In genomic region chr20:56945057-56945456, GRCh38 we compare ENCODE assay signal across 22 cellular contexts.
DNase-seq lines count a peak whose midpoint lies in the region; ATAC-seq and TF ChIP-seq lines count a peak whose summit lies in the region.
"Had no signal": no experiment of that assay in that cellular context is flagged by ENCODE, and none has a peak within 500 bp of the region (broad histone marks: within the 10 kb centered on the region; RNA-seq: fewer than 3 reads in every experiment).

No MANE protein-coding gene starts in this region.

- no peaks in the 10 kb centered on the region for H3K9me3 Mint-ChIP-seq in chondrocyte (ENCODE audit: low read depth)
- no peaks in the 10 kb centered on the region for H3K9me3 Mint-ChIP-seq in neural crest cell
- H3K9me3 Mint-ChIP-seq: activated B cell treated with CpG ODN at 0.5 μM for 24 hours, nephron progenitor cell had no signal

- no peaks in the 10 kb centered on the region for H3K36me3 Mint-ChIP-seq in chondrocyte (ENCODE audit: low read depth)
- H3K36me3 Mint-ChIP-seq in neural crest cell (ENCODE audit: low read depth): no peaks in the 10 kb centered on the region
- H3K36me3 Mint-ChIP-seq: IgD-negative memory B cell had no signal

- H3K27ac Mint-ChIP-seq in chondrocyte (ENCODE audit: unreplicated experiment) (no peak overlapping the region), neural crest cell (ENCODE audit: unreplicated experiment) (peak overlapping the region; percentile 74)
- H3K27ac Mint-ChIP-seq: activated B cell treated with CpG ODN at 0.5 μM for 24 hours, B cell, IgD-negative memory B cell, nephron progenitor cell had no signal

- H3K4me3 Mint-ChIP-seq in chondrocyte (ENCODE audit: unreplicated experiment) (no peak overlapping the region), neural crest cell (no peak overlapping the region)
- H3K4me3 Mint-ChIP-seq: activated B cell treated with CpG ODN at 0.5 μM for 24 hours, B cell, nephron progenitor cell had no signal

- H3K27me3 Mint-ChIP-seq in chondrocyte (ENCODE audit: low read depth) (peaks cover 13% of the 10 kb centered on the region), neural crest cell (ENCODE audit: low read depth) (peaks cover 88% of the 10 kb centered on the region)

- H3K4me1 Mint-ChIP-seq in chondrocyte (ENCODE audit: low read depth) (peaks cover 3% of the 10 kb centered on the region), neural crest cell (peaks cover 13% of the 10 kb centered on the region)
- H3K4me1 Mint-ChIP-seq: activated B cell treated with CpG ODN at 0.5 μM for 24 hours, B cell, IgD-negative memory B cell had no signal

- ATAC-seq in HG03045 (IDR thresholded peaks at IDR 0.05; ENCODE audit: unreplicated experiment) (no peak), HG03457 (IDR thresholded peaks at IDR 0.05; ENCODE audit: unreplicated experiment) (no peak)
- ATAC-seq: left lung; stimulated activated naive CD8-positive, alpha-beta T cell treated with anti-CD3 and anti-CD28 coated beads, Interleukin-15, Interleukin-2, amounts not matched to agents 100 U/mL and 50 U/mL, for 24 hours had no signal

- peak; percentile 10 for DNase-seq in EH (ENCODE audit: low read depth)
- DNase-seq in NOMO-1 treated with DMSO at 0.1 percent for 48 hours (lab: John Stamatoyannopoulos, UW; ENCODE audit: unreplicated experiment): peak; percentile 33
- no peak for DNase-seq in chondrocyte (ENCODE audit: low spot score)
- no peak for DNase-seq in neural crest cell (ENCODE audit: low read depth, low spot score)
- DNase-seq in AG08396 (ENCODE audit: low spot score): no peak
- DNase-seq: activated B cell treated with CpG ODN at 0.5 μM for 24 hours; activated CD4-positive, alpha-beta T cell treated with anti-CD3 and anti-CD28 coated beads, Interleukin-2, amount 50 U/mL, for 48 hours; activated effector memory CD4-positive, alpha-beta T cell treated with anti-CD3 and anti-CD28 coated beads, Interleukin-2, amount 50 U/mL, for 16 hours; head of caudate nucleus; left lung; NCI-H146; NCI-H2171; NCI-H524 treated with DMSO at 0.1 percent for 48 hours; nephron progenitor cell; stimulated activated CD4-positive, alpha-beta T cell treated with anti-CD3 and anti-CD28 coated beads, Interleukin-4, amount 100 ng/mL, for 1 hour; stimulated activated naive CD8-positive, alpha-beta T cell treated with anti-CD3 and anti-CD28 coated beads, Interleukin-15, Interleukin-2, amounts not matched to agents 100 U/mL and 50 U/mL, for 24 hours; T-helper 2 cell; tibial artery had no signal

- TF ChIP-seq CTCF in chondrocyte (IDR thresholded peaks at IDR 0.05) (peak; percentile 73), neural crest cell (conservative IDR thresholded peaks at IDR 0.05) (no peak)

Comparison
In these comparisons a context has a peak if more than half of its experiments do, and no peak if none do; other contexts are left out.
1. DNase-seq: peak in EH (single experiment) and NOMO-1 treated with DMSO at 0.1 percent for 48 hours (single experiment); none in chondrocyte (single experiment), neural crest cell (single experiment) and AG08396 (single experiment).